Comparison of ENCODE assay signal across 8 cellular contexts in the genomic region with DNA sequence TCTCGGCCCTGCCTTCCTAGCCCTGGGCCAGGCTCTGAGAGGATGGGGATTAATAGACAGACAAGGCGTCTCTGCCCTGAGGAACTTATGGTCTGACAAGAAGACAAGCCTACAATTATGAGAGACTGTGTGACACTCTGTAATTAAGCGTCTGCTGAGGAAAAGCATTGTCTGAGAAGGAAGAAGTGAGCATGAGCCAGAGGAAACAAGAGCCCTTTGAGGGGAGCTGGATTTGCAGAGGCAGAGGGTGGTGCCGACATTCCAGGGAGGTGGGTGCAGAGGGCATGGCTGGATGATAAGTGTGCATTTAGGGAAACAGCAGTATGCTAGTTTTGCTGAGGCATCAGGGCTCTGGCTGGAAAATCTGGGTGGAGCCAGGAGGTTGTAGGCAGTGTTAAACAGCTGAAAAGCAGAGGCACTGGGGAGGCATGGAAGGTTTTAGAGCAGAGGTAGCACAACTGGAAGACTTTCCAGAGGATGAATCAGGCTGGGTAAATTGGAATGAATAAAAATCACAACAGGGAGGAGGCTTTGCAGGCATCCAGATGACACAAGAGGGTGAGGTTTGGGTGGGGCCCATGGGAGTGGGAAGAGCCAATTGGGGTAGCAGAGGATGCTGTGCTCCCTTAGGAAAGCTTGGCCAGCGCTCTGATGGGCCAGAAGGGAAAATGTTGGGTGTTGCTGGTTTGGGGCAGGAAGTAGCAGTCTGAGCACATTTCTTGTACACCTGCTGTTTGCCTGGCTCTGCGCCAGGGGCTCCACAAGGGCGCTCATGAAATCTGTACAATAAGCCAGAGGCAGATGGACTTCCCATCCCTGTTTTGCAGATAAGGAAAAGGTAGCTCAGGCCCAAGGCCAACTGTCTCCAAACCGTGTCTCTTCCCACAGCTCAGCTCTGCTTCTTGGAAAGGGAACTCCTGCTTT.
A peak's percentile ranks its signal among the peaks of the same experiment; 100 is the strongest.
DNase-seq lines count a peak whose midpoint lies in the region; ATAC-seq and TF ChIP-seq lines count a peak whose summit lies in the region.

No MANE protein-coding gene starts in this region.

- no peak overlapping the region for H3K18ac ChIP-seq in mesendoderm (ENCODE audit: low read length)

- H3K4me1 ChIP-seq in BE2C (peaks cover 47% of the 10 kb centered on the region), body of pancreas (peaks cover 95% of the 10 kb centered on the region), mesendoderm (ENCODE audit: control insufficient read depth, low read depth, low read length) (peaks cover 22% of the 10 kb centered on the region)

- H3K4ac ChIP-seq in mesendoderm (ENCODE audit: low read depth, low read length) = no peak overlapping the region

- H3K27ac ChIP-seq in body of pancreas (peak overlapping the region; percentile 48 to 94 (median 94)), mesendoderm (ENCODE audit: low read depth, low read length) (no peak overlapping the region)

- H2BK120ac ChIP-seq in mesendoderm (ENCODE audit: low read depth, low read length) = no peak overlapping the region

- H3K27me3 ChIP-seq in BE2C (no peaks in the 10 kb centered on the region), body of pancreas (no peaks in the 10 kb centered on the region), mesendoderm (ENCODE audit: insufficient read depth, low read length, poor library complexity) (no peaks in the 10 kb centered on the region)

- ATAC-seq in body of pancreas (no peak), left lobe of liver (no peak)

- no peak for TF ChIP-seq POLR2A in body of pancreas (IDR thresholded peaks at IDR 0.05)

- H3K4me3 Mint-ChIP-seq in CD14-positive monocyte = peak overlapping the region in 1 of 2 donors; percentile 7

- H3K9ac ChIP-seq in mesendoderm (ENCODE audit: low read length) = no peak overlapping the region

- peaks cover 60% of the 10 kb centered on the region for H3K79me2 ChIP-seq in mesendoderm (ENCODE audit: control insufficient read depth, insufficient read depth, low read length)

- H3K4me3 ChIP-seq in BE2C (ENCODE audit: low read depth, low read length) = no peak overlapping the region
- no peak overlapping the region for H3K4me3 ChIP-seq in Jurkat, Clone E6-1 (ENCODE audit: low read length)
- no peak overlapping the region for H3K4me3 ChIP-seq in body of pancreas
- no peak overlapping the region for H3K4me3 ChIP-seq in mesendoderm (ENCODE audit: low read length)

- H3K56ac ChIP-seq in mesendoderm (ENCODE audit: low read length) = no peak overlapping the region

- H3K9me3 ChIP-seq in BE2C (no peaks in the 10 kb centered on the region), body of pancreas (no peaks in the 10 kb centered on the region)

- intact Hi-C loops in body of pancreas (cut with DNase I) = no loop called here
- intact Hi-C loops in CD14-positive monocyte (cut with micrococcal nuclease) = loop anchor here in 1 of 2 donors (10.0 kb wide), 1 partner anchor 307 kb away; the partner anchor contains the start of gene DSN1

- peaks cover 69% of the 10 kb centered on the region for H3K4me1 Mint-ChIP-seq in CD14-positive monocyte

- TF ChIP-seq CTCF in BE2C (IDR thresholded peaks at IDR 0.05; ENCODE audit: low read depth, low read length) = no peak
- TF ChIP-seq CTCF in body of pancreas (IDR thresholded peaks at IDR 0.05) = no peak
- no peak for TF ChIP-seq CTCF in CD14-positive monocyte (IDR thresholded peaks at IDR 0.05)

- no peak overlapping the region for H4K8ac ChIP-seq in mesendoderm (ENCODE audit: low read depth, low read length)

- peaks cover 40% of the 10 kb centered on the region for H3K79me1 ChIP-seq in mesendoderm (ENCODE audit: low read length)

- peaks cover 0 to 3% (median 0%) of the 10 kb centered on the region in 3 donors for H3K27me3 Mint-ChIP-seq in CD14-positive monocyte (ENCODE audit: low read depth in 3 of 3)

- H2BK5ac ChIP-seq in mesendoderm (ENCODE audit: low read length) = no peak overlapping the region

- H3K4me2 ChIP-seq in mesendoderm (ENCODE audit: low read length) = no peak overlapping the region

- DNase-seq in BE2C (peak; percentile 79), SK-N-DZ (ENCODE audit: low spot score) (peak; percentile 75), body of pancreas (peak; percentile 61 to 83 (median 72)), left lobe of liver (ENCODE audit: low spot score) (peak; percentile 54), mesendoderm (no peak), CD14-positive monocyte (ENCODE audit: low spot score) (no peak)
- DNase-seq in Jurkat, Clone E6-1 (ENCODE audit: low read depth, low spot score) = peak; percentile 60
- DNase-seq in stimulated activated naive CD4-positive, alpha-beta T cell treated with Interleukin-2 at 50 U/mL for 16 hours (lab: John Stamatoyannopoulos, UW) = peak; percentile 34

- H2AK5ac ChIP-seq in mesendoderm (ENCODE audit: low read length) = no peak overlapping the region

- H3K9me3 Mint-ChIP-seq in CD14-positive monocyte = peaks cover 0 to 1% (median 0%) of the 10 kb centered on the region in 7 donors

- H3K36me3 Mint-ChIP-seq in CD14-positive monocyte = peaks cover 12 to 24% of the 10 kb centered on the region in 2 donors

- no peak overlapping the region for H3K23ac ChIP-seq in mesendoderm (ENCODE audit: low read length)

- H4K5ac ChIP-seq in mesendoderm (ENCODE audit: low read length) = no peak overlapping the region

- H3K36me3 ChIP-seq in BE2C (peaks cover 3% of the 10 kb centered on the region; the same call in 1 of the 2 replicates), body of pancreas (replicated peaks in 1 of 2; ENCODE audit: insufficient read depth in 1 of 2, low read depth in 2 of 2) (no peaks in the 10 kb centered on the region), mesendoderm (ENCODE audit: control insufficient read depth, insufficient read depth, low read length) (no peaks in the 10 kb centered on the region)

- peak overlapping the region in 3 of 7 donors; percentile 28 to 47 (median 31) for H3K27ac Mint-ChIP-seq in CD14-positive monocyte

- WGBS in body of pancreas, 2 donors = 16 to 21% methylated on average over 8 of the region's 8 CpGs
- WGBS in mesendoderm (ENCODE audit: extremely low coverage, insufficient coverage, low lambda C conversion rate) = no CpG with 5 or more reads among the region's 8 CpGs

- no peak overlapping the region for H2BK15ac ChIP-seq in mesendoderm (replicated peaks; ENCODE audit: low read depth)

Comparison
In these comparisons a context has a peak if more than half of its experiments do, and no peak if none do; other contexts are left out.
1. DNase-seq: peak in BE2C (single experiment), Jurkat, Clone E6-1 (single experiment), SK-N-DZ (single experiment), body of pancreas (4 of 4), left lobe of liver (single experiment) and stimulated activated naive CD4-positive, alpha-beta T cell treated with Interleukin-2 at 50 U/mL for 16 hours (single experiment); none in mesendoderm (single experiment) and CD14-positive monocyte (single experiment).